11 cellular contexts compared by ENCODE assay signal in genomic region chr10:30821269-30821993, GRCh38.
DNase-seq lines count a peak whose midpoint lies in the region; ATAC-seq, FAIRE-seq and TF ChIP-seq lines count a peak whose summit lies in the region.
"Had no signal": no experiment of that assay in that cellular context is flagged by ENCODE, and none has a peak within 500 bp of the region (broad histone marks: within the 10 kb centered on the region; RNA-seq: fewer than 3 reads in every experiment).

No MANE protein-coding gene starts in this region.

- in situ Hi-C loops in HepG2 (cut with HindIII; ENCODE audit: extremely low pct_ligation_motif_present, low pct_unique_long_range_greater_than_20kb) = no loop called here

- intact Hi-C loops in HepG2 (cut with micrococcal nuclease; ENCODE audit: unreplicated experiment) (no loop called here), esophagus squamous epithelium (cut with DNase I) (no loop called here), vagina (cut with DNase I) (no loop called here)

- TF ChIP-seq POLR2A in HepG2 (IDR thresholded peaks at IDR 0.05; ENCODE audit: insufficient read depth in 1 of 2, low read depth in 2 of 2, low read length in 2 of 2) = no peak
- TF ChIP-seq POLR2A in esophagus squamous epithelium (IDR thresholded peaks at IDR 0.05) = no peak
- no peak for TF ChIP-seq POLR2A in vagina (IDR thresholded peaks at IDR 0.05)

- CTCF ChIA-PET in HepG2 (lab: Yijun Ruan, JAX; ENCODE audit: low intra/inter-chr PET ratio, low total read pairs) = no interaction called here

- H3K27me3 ChIP-seq in liver (ENCODE audit: control insufficient read depth in 4 of 4, insufficient read depth in 4 of 4, low read length in 3 of 4) = no peaks in the 10 kb centered on the region
- H3K27me3 ChIP-seq in HepG2 (ENCODE audit: control insufficient read depth in 1 of 2, insufficient read depth in 2 of 2, low read length in 2 of 2) = peaks cover 1 to 8% of the 10 kb centered on the region in 2 experiments; a peak in 3 of 5 replicates
- peaks cover 0 to 43% (median 0%) of the 10 kb centered on the region in 4 donors for H3K27me3 ChIP-seq in esophagus squamous epithelium
- H3K27me3 ChIP-seq in osteoblast (ENCODE audit: insufficient read depth, low read length) = no peaks in the 10 kb centered on the region
- no peaks in the 10 kb centered on the region for H3K27me3 ChIP-seq in vagina

- H3K9me3 ChIP-seq in liver (ENCODE audit: control insufficient read depth in 4 of 4, low read length in 3 of 4) (no peaks in the 10 kb centered on the region), HepG2 (ENCODE audit: low read length) (no peaks in the 10 kb centered on the region), esophagus squamous epithelium (no peaks in the 10 kb centered on the region), osteoblast (ENCODE audit: low read depth, low read length) (no peaks in the 10 kb centered on the region), vagina (no peaks in the 10 kb centered on the region)
- H3K9me3 ChIP-seq: spleen had no signal

- FAIRE-seq in HepG2 (lab: Jason Lieb, UNC) = no peak

- H3K36me3 ChIP-seq in liver (ENCODE audit: control insufficient read depth in 4 of 4, insufficient read depth in 3 of 4, low read depth in 1 of 4, low read length in 3 of 4) = no peaks in the 10 kb centered on the region
- H3K36me3 ChIP-seq in HepG2 (replicated peaks in 1 of 2; ENCODE audit: control insufficient read depth in 1 of 2, insufficient read depth in 2 of 2, low read length in 2 of 2) = no peaks in the 10 kb centered on the region
- no peaks in the 10 kb centered on the region for H3K36me3 ChIP-seq in esophagus squamous epithelium
- H3K36me3 ChIP-seq in osteoblast (ENCODE audit: insufficient read depth, low read length) = no peaks in the 10 kb centered on the region
- no peaks in the 10 kb centered on the region for H3K36me3 ChIP-seq in vagina
- H3K36me3 ChIP-seq: spleen had no signal

- H3K4me2 ChIP-seq in HepG2 (ENCODE audit: low read depth, low read length) = no peak overlapping the region
- H3K4me2 ChIP-seq in osteoblast (ENCODE audit: insufficient read depth, low read length) = no peak overlapping the region
- H3K4me2 ChIP-seq: PC-9 had no signal

- H2AFZ ChIP-seq in HepG2 (ENCODE audit: low read length) (no peak overlapping the region), osteoblast (ENCODE audit: low read length) (peak overlapping the region; percentile 36)
- H2AFZ ChIP-seq: PC-9 had no signal

- DNase-seq in HepG2 (ENCODE audit: low spot score) = no peak
- no peak for DNase-seq in esophagus squamous epithelium (lab: John Stamatoyannopoulos, UW)
- peak; percentile 66 for DNase-seq in osteoblast (ENCODE audit: insufficient read length, low spot score, missing footprints)
- DNase-seq in vagina (ENCODE audit: extremely low spot score in 2 of 2) = no peak
- no peak for DNase-seq in activated T-cell treated with anti-CD3 and anti-CD28 coated beads for 4 hours
- DNase-seq in GM20000 (ENCODE audit: low spot score) = no peak
- DNase-seq: activated CD4-positive, alpha-beta T cell treated with anti-CD3 and anti-CD28 coated beads, Interleukin-2, amount 50 U/mL, for 48 hours; PC-9 had no signal

- 62% methylated on average over 10 of the region's 10 CpGs for WGBS in liver
- 16% methylated on average over 10 of the region's 10 CpGs for WGBS in HepG2 (ENCODE audit: low lambda C conversion rate)
- WGBS in esophagus squamous epithelium, 2 donors = 64 to 68% methylated on average over 9 to 10 of the region's 10 CpGs

- POLR2A ChIA-PET in HepG2 (lab: Yijun Ruan, JAX) = no interaction called here

- TF ChIP-seq EP300 in HepG2 (IDR thresholded peaks at IDR 0.05; ENCODE audit: low read depth in 2 of 2, low read length in 2 of 2) = no peak
- TF ChIP-seq EP300 in HepG2 (CRISPR knock-in tag; IDR thresholded peaks at IDR 0.05; ENCODE audit: borderline replicate concordance) = no peak

- H3K9ac ChIP-seq in liver (ENCODE audit: low read depth in 1 of 2, low read length in 2 of 2) (no peak overlapping the region), HepG2 (ENCODE audit: insufficient read depth, low read depth, low read length) (no peak overlapping the region)

- H3K79me2 ChIP-seq in HepG2 (ENCODE audit: insufficient read depth, low read length) (no peaks in the 10 kb centered on the region), osteoblast (ENCODE audit: insufficient read depth, low read length) (no peaks in the 10 kb centered on the region)

- peaks cover 0 to 5% (median 0%) of the 10 kb centered on the region in 4 donors for H3K4me1 ChIP-seq in liver (ENCODE audit: control insufficient read depth in 4 of 4, insufficient read depth in 4 of 4, low read length in 3 of 4)
- no peaks in the 10 kb centered on the region; the same call in 1 of the 2 replicates for H3K4me1 ChIP-seq in HepG2 (ENCODE audit: insufficient read depth, low read length)
- peaks cover 8 to 52% (median 27%) of the 10 kb centered on the region in 3 donors for H3K4me1 ChIP-seq in esophagus squamous epithelium
- H3K4me1 ChIP-seq in osteoblast (ENCODE audit: insufficient read depth, low read length) = peaks cover 26% of the 10 kb centered on the region
- H3K4me1 ChIP-seq in vagina = peaks cover 55% of the 10 kb centered on the region

- ATAC-seq in HepG2 = no peak
- no peak for ATAC-seq in GM19324 (IDR thresholded peaks at IDR 0.05; ENCODE audit: low FRiP score, unreplicated experiment)

- BruUV-seq in HepG2 (replicated peaks; lab: Mats Ljungman, UMichigan) = no TSS peak

- TF ChIP-seq CTCF in liver (IDR thresholded peaks at IDR 0.05; ENCODE audit: low read depth, low read length, missing input control) = no peak
- no peak for TF ChIP-seq CTCF in HepG2 (CRISPR knock-in tag; IDR thresholded peaks at IDR 0.05)
- TF ChIP-seq CTCF in esophagus squamous epithelium (IDR thresholded peaks at IDR 0.05) = no peak
- TF ChIP-seq CTCF in osteoblast (IDR thresholded peaks at IDR 0.05; ENCODE audit: extremely low read depth, low read depth, low read length) = no peak
- no peak for TF ChIP-seq CTCF in vagina (IDR thresholded peaks at IDR 0.05)
- no peak for TF ChIP-seq CTCF in GM20000 (IDR thresholded peaks at IDR 0.05; ENCODE audit: extremely low read depth, missing control alignments)

- H3K4me3 ChIP-seq in liver (ENCODE audit: low read depth in 1 of 3, low read length in 3 of 3) = no peak overlapping the region
- H3K4me3 ChIP-seq in HepG2 (replicated peaks in 1 of 3; ENCODE audit: insufficient read depth in 1 of 3, low read depth in 2 of 3, low read length in 3 of 3) = no peak overlapping the region
- H3K4me3 ChIP-seq in esophagus squamous epithelium = no peak overlapping the region
- H3K4me3 ChIP-seq in osteoblast (ENCODE audit: insufficient read depth, low read length) = no peak overlapping the region
- no peak overlapping the region for H3K4me3 ChIP-seq in vagina
- H3K4me3 ChIP-seq: PC-9, spleen had no signal

- peak overlapping the region in 1 of 2 donors; percentile 14 for H3K27ac ChIP-seq in liver (ENCODE audit: low read depth in 1 of 2, low read length in 2 of 2)
- no peak overlapping the region for H3K27ac ChIP-seq in HepG2 (ENCODE audit: extremely low read length, insufficient read depth, low read length)
- peak overlapping the region in 3 of 4 donors; percentile 56 to 84 (median 77) for H3K27ac ChIP-seq in esophagus squamous epithelium
- peak overlapping the region; percentile 69 for H3K27ac ChIP-seq in osteoblast (ENCODE audit: low read depth, low read length)
- peak overlapping the region; percentile 85 for H3K27ac ChIP-seq in vagina
- H3K27ac ChIP-seq: PC-9, spleen had no signal

- no peak for TF ChIP-seq RAD21 in liver (IDR thresholded peaks at IDR 0.05)
- TF ChIP-seq RAD21 in HepG2 (CRISPR knock-in tag; IDR thresholded peaks at IDR 0.05) = no peak

- H4K20me1 ChIP-seq in HepG2 (ENCODE audit: insufficient read depth, low read length) = no peaks in the 10 kb centered on the region
- H4K20me1 ChIP-seq in osteoblast (ENCODE audit: insufficient read depth, low read length) = no peaks in the 10 kb centered on the region

TF ChIP-seq in liver, 16 proteins besides CTCF, POLR2A, EP300 and RAD21:
- TF ChIP-seq HNF4G (IDR thresholded peaks at IDR 0.05) = no peak
- TF ChIP-seq NR2F2 (IDR thresholded peaks at IDR 0.05) = peak; percentile 62

TF ChIP-seq in HepG2, 621 proteins besides CTCF, POLR2A, EP300 and RAD21 (continues in another document):
- no peak for TF ChIP-seq EEA1 (CRISPR knock-in tag; IDR thresholded peaks at IDR 0.05; ENCODE audit: borderline replicate concordance)
- no peak for TF ChIP-seq HOXA7 (CRISPR knock-in tag; IDR thresholded peaks at IDR 0.05)
- no peak for TF ChIP-seq SNAPC2 (CRISPR knock-in tag; IDR thresholded peaks at IDR 0.05)
- TF ChIP-seq FOXC1 (CRISPR knock-in tag; IDR thresholded peaks at IDR 0.05; ENCODE audit: borderline replicate concordance) = no peak
- TF ChIP-seq ARID5B (CRISPR knock-in tag; IDR thresholded peaks at IDR 0.05) = no peak
- no peak for TF ChIP-seq KLF15 (CRISPR knock-in tag; IDR thresholded peaks at IDR 0.05; ENCODE audit: borderline replicate concordance)
- TF ChIP-seq SMAD3 (CRISPR knock-in tag; IDR thresholded peaks at IDR 0.05) = no peak
- TF ChIP-seq AGO1 (IDR thresholded peaks at IDR 0.05; ENCODE audit: low read depth, low read length, poor library complexity, severe bottlenecking) = no peak
- TF ChIP-seq ZNF468 (CRISPR knock-in tag; IDR thresholded peaks at IDR 0.05) = no peak
